8 cellular contexts compared by ENCODE assay signal in genomic region chr19:9789579-9789978, GRCh38. TPM values are rescaled to one million over a fixed set of nuclear protein-coding genes. Genes with fewer than 3 reads are reported as not detected.
DNase-seq lines count a peak whose midpoint lies in the region; ATAC-seq and TF ChIP-seq lines count a peak whose summit lies in the region.
"Not testable (repeated sequence)": the region's sequence is repeated elsewhere in the genome, so short reads cannot be mapped to it uniquely, and the experiment has no call there.

No MANE protein-coding gene starts in this region.

- H3K27me3 Mint-ChIP-seq in GM23338 (ENCODE audit: insufficient read depth, low read depth, poor library complexity), result peaks cover 19% of the 10 kb centered on the region
- H3K27me3 Mint-ChIP-seq in natural killer cell (ENCODE audit: low read depth in 2 of 2), result not testable (repeated sequence)

- H3K4me1 ChIP-seq in GM23338 (ENCODE audit: insufficient read depth) (peaks cover 49% of the 10 kb centered on the region), esophagus muscularis mucosa (peaks cover 10 to 37% (median 30%) of the 10 kb centered on the region in 4 donors), left ventricle myocardium inferior (peaks cover 38% of the 10 kb centered on the region)
- H3K4me1 ChIP-seq in prostate gland (replicated peaks); urinary bladder (ENCODE audit: insufficient read depth): not testable (repeated sequence)

- H3F3A ChIP-seq in GM23338 (replicated peaks; ENCODE audit: low read depth), result peaks cover 32% of the 10 kb centered on the region

- TF ChIP-seq POLR2A in esophagus muscularis mucosa (IDR thresholded peaks at IDR 0.05; ENCODE audit: low read depth); prostate gland (IDR thresholded peaks at IDR 0.05): not testable (repeated sequence)

- peaks cover 19% of the 10 kb centered on the region for H3K36me3 Mint-ChIP-seq in GM23338 (ENCODE audit: low read depth)
- not testable (repeated sequence) for H3K36me3 Mint-ChIP-seq in natural killer cell

- H3K9me3 ChIP-seq in esophagus muscularis mucosa; left ventricle myocardium inferior (replicated peaks); prostate gland: not testable (repeated sequence)

- H3K4me1 Mint-ChIP-seq in GM23338 (peaks cover 43% of the 10 kb centered on the region), natural killer cell (peaks cover 19 to 48% of the 10 kb centered on the region in 2 donors)

- H3K4me3 ChIP-seq in GM23338, result peak overlapping the region; percentile 8; the same call in 1 of the 2 replicates
- not testable (repeated sequence) for H3K4me3 ChIP-seq in esophagus muscularis mucosa; left ventricle myocardium inferior; prostate gland; urinary bladder (ENCODE audit: low read depth, low read length)

- H4K20me1 ChIP-seq in GM23338 (replicated peaks; ENCODE audit: insufficient read depth), result not testable (repeated sequence)

- not testable (repeated sequence) for ATAC-seq in GM23338, natural killer cell

- not testable (repeated sequence) for DNase-seq in GM23338 (ENCODE audit: low spot score); esophagus muscularis mucosa (ENCODE audit: extremely low spot score); left ventricle myocardium inferior; natural killer cell; prostate gland (ENCODE audit: low spot score)
- DNase-seq in OCI-M1 (lab: John Stamatoyannopoulos, UW) (peak; percentile 50), amniotic epithelial cell (ENCODE audit: low read depth) (peak; percentile 91)

- not testable (repeated sequence) for TF ChIP-seq CTCF in GM23338 (conservative IDR thresholded peaks at IDR 0.05; ENCODE audit: low read depth in 2 of 2); esophagus muscularis mucosa (IDR thresholded peaks at IDR 0.05); left ventricle myocardium inferior (IDR thresholded peaks at IDR 0.05; ENCODE audit: borderline replicate concordance); natural killer cell (IDR thresholded peaks at IDR 0.05); prostate gland (IDR thresholded peaks at IDR 0.05)

- TF ChIP-seq EP300 in esophagus muscularis mucosa (IDR thresholded peaks at IDR 0.05), result not testable (repeated sequence)

- H3K79me2 ChIP-seq in GM23338 (replicated peaks; ENCODE audit: insufficient read depth), result peaks cover 13% of the 10 kb centered on the region

- H3K27ac Mint-ChIP-seq in GM23338, result peak overlapping the region; percentile 84
- not testable (repeated sequence) for H3K27ac Mint-ChIP-seq in natural killer cell

- intact Hi-C loops in esophagus muscularis mucosa (cut with DNase I), result loop anchor here (2.0 kb wide), 1 partner anchor 167 kb away; no protein-coding TSS in a partner anchor
- intact Hi-C loops in left ventricle myocardium inferior (cut with micrococcal nuclease), result not testable (repeated sequence)
- intact Hi-C loops in natural killer cell (cut with micrococcal nuclease), result loop anchor here (5.0 kb wide), 1 partner anchor 48 kb away; the partner anchor contains the start of gene PIN1
- intact Hi-C loops in prostate gland (cut with DNase I), result loop anchor here (10.0 kb wide), 1 partner anchor 115 kb away; the partner anchor contains the start of gene ZNF562

- H2AFZ ChIP-seq in GM23338, result peak overlapping the region; percentile 47; the same call in 1 of the 2 replicates

- H3K4me2 ChIP-seq in GM23338, result peak overlapping the region; percentile 41

- H3K36me3 ChIP-seq in GM23338 (ENCODE audit: insufficient read depth); esophagus muscularis mucosa; left ventricle myocardium inferior; prostate gland; urinary bladder (ENCODE audit: insufficient read depth): not testable (repeated sequence)

- not testable (repeated sequence) for H3K4me3 Mint-ChIP-seq in GM23338
- peak overlapping the region; percentile 7 for H3K4me3 Mint-ChIP-seq in natural killer cell

- 49% methylated on average over 5 of the region's 5 CpGs for WGBS in esophagus muscularis mucosa
- WGBS in prostate gland, result 26% methylated on average over 5 of the region's 5 CpGs
- WGBS in urinary bladder, result 18% methylated on average over 5 of the region's 5 CpGs

- H3K27ac ChIP-seq in GM23338 (ENCODE audit: low read depth) (peak overlapping the region; percentile 90), esophagus muscularis mucosa (replicated peaks in 1 of 4) (peak overlapping the region; percentile 83 to 97 (median 92)), left ventricle myocardium inferior (replicated peaks) (peak overlapping the region; percentile 22), prostate gland (peak overlapping the region; percentile 94 to 98), urinary bladder (ENCODE audit: low read depth) (peak overlapping the region; percentile 51)

- not testable (repeated sequence) for H3K27me3 ChIP-seq in GM23338 (ENCODE audit: insufficient read depth); esophagus muscularis mucosa; left ventricle myocardium inferior (ENCODE audit: low read depth); prostate gland (replicated peaks; ENCODE audit: insufficient read depth)

- peaks cover 10% of the 10 kb centered on the region for H3K9me3 Mint-ChIP-seq in GM23338
- not testable (repeated sequence) for H3K9me3 Mint-ChIP-seq in natural killer cell

- not testable (repeated sequence) for H3K9me2 ChIP-seq in GM23338 (ENCODE audit: insufficient read depth)

RNA-seq across cellular contexts. Expression of gene ZNF846, which starts 21.0 kb away (rescaled TPM):
- 4.2 and 14.8 TPM in 2 replicates for total RNA-seq in GM23338 (2014; rRNA removed; shearing (Covaris generic))
- 6.0 and 7.6 TPM in 2 replicates for polyA plus RNA-seq in GM23338 (2016; fragmentation: Nextera tagmentation; extraction: Ambion mirVana)
- total RNA-seq in esophagus muscularis mucosa, result 10 to 100 TPM; 19.7 to 43.2 (median 22.8) TPM
- 6.9 TPM for total RNA-seq in left ventricle myocardium inferior
- total RNA-seq in natural killer cell, result 10 to 100 TPM in 2 of 3 donors, 1 to 10 TPM in 1; 9.8 to 15.6 (median 12.8) TPM
- total RNA-seq in prostate gland, result 10 to 100 TPM; 24.5 to 30.8 TPM
- total RNA-seq in urinary bladder, result 73.6 TPM
- 18.0 TPM for polyA plus RNA-seq in urinary bladder

RNA-seq across cellular contexts. Expression of gene FBXL12, which starts 29.3 kb away (rescaled TPM):
- total RNA-seq in GM23338 (2014; rRNA removed; shearing (Covaris generic)), result 25.4 and 32.8 TPM in 2 replicates
- polyA plus RNA-seq in GM23338 (2016; fragmentation: Nextera tagmentation; extraction: Ambion mirVana) (23.5 and 24.1 TPM in 2 replicates), urinary bladder (37.5 TPM)
- total RNA-seq in esophagus muscularis mucosa (10 to 100 TPM; 15.8 to 32.7 (median 29.2) TPM), left ventricle myocardium inferior (10.0 TPM), natural killer cell (10 to 100 TPM; 36.9 to 46.8 (median 43.6) TPM), prostate gland (10 to 100 TPM; 17.6 to 50.6 TPM), urinary bladder (16.1 TPM)

RNA-seq across cellular contexts. Expression of gene UBL5, which starts 38.1 kb away (rescaled TPM):
- total RNA-seq in GM23338 (2014; rRNA removed; shearing (Covaris generic)), result 304 and 484 TPM in 2 replicates
- polyA plus RNA-seq in GM23338 (2016; fragmentation: Nextera tagmentation; extraction: Ambion mirVana) (1,371 and 1,518 TPM in 2 replicates), urinary bladder (436 TPM)
- total RNA-seq in esophagus muscularis mucosa (100 to 1,000 TPM; 297 to 717 (median 464) TPM), left ventricle myocardium inferior (538 TPM), natural killer cell (100 to 1,000 TPM; 193 to 239 (median 194) TPM), prostate gland (100 to 1,000 TPM; 543 to 675 TPM), urinary bladder (92.0 TPM)

RNA-seq across cellular contexts. Expression of gene PIN1, which starts 45.5 kb away (rescaled TPM):
- 102 and 127 TPM in 2 replicates for total RNA-seq in GM23338 (2014; rRNA removed; shearing (Covaris generic))
- polyA plus RNA-seq in GM23338 (2016; fragmentation: Nextera tagmentation; extraction: Ambion mirVana) (112 and 127 TPM in 2 replicates), urinary bladder (160 TPM)
- total RNA-seq in esophagus muscularis mucosa (100 to 1,000 TPM; 113 to 183 (median 145) TPM), left ventricle myocardium inferior (98.4 TPM), natural killer cell (10 to 100 TPM; 68.3 to 82.6 (median 74.8) TPM), prostate gland (100 to 1,000 TPM; 167 to 202 TPM), urinary bladder (42.3 TPM)

Comparison
In these comparisons a context has a peak if more than half of its experiments do, and no peak if none do; other contexts are left out.
1. H3K27ac ChIP-seq: peak in every context shown above with its lines; median percentile 96 in prostate gland; 92 in esophagus muscularis mucosa; 90 in GM23338; 51 in urinary bladder; 22 in left ventricle myocardium inferior.